In genomic region chr5:36686881-36687280, GRCh38 we compare ENCODE assay signal across 24 cellular contexts.
DNase-seq lines count a peak whose midpoint lies in the region; ATAC-seq, FAIRE-seq and TF ChIP-seq lines count a peak whose summit lies in the region.
"Had no signal": no experiment of that assay in that cellular context is flagged by ENCODE, and none has a peak within 500 bp of the region (broad histone marks: within the 10 kb centered on the region; RNA-seq: fewer than 3 reads in every experiment).

No MANE protein-coding gene starts in this region.

- peaks cover 1% of the 10 kb centered on the region for H3K4me1 Mint-ChIP-seq in endodermal cell
- H3K4me1 Mint-ChIP-seq in stimulated activated naive B cell treated with anti-CD40 and anti-IgM and Interleukin-4, amounts not matched to agents 10 μg/mL and 1 μg/mL and 100 μg/mL, for 72 hours: peaks cover 14 to 33% of the 10 kb centered on the region in 2 donors
- H3K4me1 Mint-ChIP-seq in activated naive CD4-positive, alpha-beta T cell treated with anti-CD3 and anti-CD28 coated beads for 36 hours (ENCODE audit: low read depth): peaks cover 12% of the 10 kb centered on the region

- H3K4me3 Mint-ChIP-seq in endodermal cell: no peak overlapping the region
- H3K4me3 Mint-ChIP-seq in stimulated activated naive B cell treated with anti-CD40 and anti-IgM and Interleukin-4, amounts not matched to agents 10 μg/mL and 1 μg/mL and 100 μg/mL, for 72 hours: no peak overlapping the region
- H3K4me3 Mint-ChIP-seq in activated naive CD4-positive, alpha-beta T cell treated with anti-CD3 and anti-CD28 coated beads for 36 hours: no peak overlapping the region
- H3K4me3 Mint-ChIP-seq: B cell; CD4-positive, CD25-positive, alpha-beta regulatory T cell had no signal

- no peak overlapping the region for H3K9ac ChIP-seq in endodermal cell (ENCODE audit: extremely low read depth, low read length, poor library complexity, severe bottlenecking)
- H3K9ac ChIP-seq: BLaER1 treated with 17β-estradiol and CSF1 and Interleukin-3, amounts not matched to agents 10 nM and 100 nM; GM23248 had no signal

- no peaks in the 10 kb centered on the region for H3K4me1 ChIP-seq in endodermal cell (ENCODE audit: control insufficient read depth, insufficient read depth, low read length)

- FAIRE-seq in GM12891 (lab: Jason Lieb, UNC): peak; percentile 28
- FAIRE-seq: G401.6, GM12892, GM18507, K562 had no signal

- H3K9me3 Mint-ChIP-seq in endodermal cell: no peaks in the 10 kb centered on the region
- no peaks in the 10 kb centered on the region for H3K9me3 Mint-ChIP-seq in stimulated activated naive B cell treated with anti-CD40 and anti-IgM and Interleukin-4, amounts not matched to agents 10 μg/mL and 1 μg/mL and 100 μg/mL, for 72 hours
- H3K9me3 Mint-ChIP-seq in activated naive CD4-positive, alpha-beta T cell treated with anti-CD3 and anti-CD28 coated beads for 36 hours: no peaks in the 10 kb centered on the region
- H3K9me3 Mint-ChIP-seq: CD4-positive, CD25-positive, alpha-beta regulatory T cell; CD8-positive, alpha-beta memory T cell had no signal

- no peak overlapping the region for H3K27ac ChIP-seq in endodermal cell (ENCODE audit: low read depth, low read length)
- H3K27ac ChIP-seq: GM23248 had no signal

- H3K36me3 ChIP-seq in endodermal cell (ENCODE audit: control insufficient read depth, insufficient read depth, low read length): no peaks in the 10 kb centered on the region
- H3K36me3 ChIP-seq: HAP-1 had no signal

- TF ChIP-seq POLR2A in GM12891 (IDR thresholded peaks at IDR 0.05; ENCODE audit: low read depth, low read length): no peak

- no peak for TF ChIP-seq CTCF in endodermal cell (conservative IDR thresholded peaks at IDR 0.05)

- WGBS in endodermal cell (ENCODE audit: insufficient coverage in 1 of 2, insufficient read length in 1 of 2), 2 experiments: 89 to 94% methylated on average over 3 of the region's 3 CpGs

- H3K27me3 ChIP-seq in endodermal cell (ENCODE audit: control insufficient read depth, insufficient read depth, low read length, poor library complexity, severe bottlenecking): peaks cover 5% of the 10 kb centered on the region
- H3K27me3 ChIP-seq: BLaER1 treated with 17β-estradiol and CSF1 and Interleukin-3, amounts not matched to agents 10 nM and 100 nM had no signal

- H3K36me3 Mint-ChIP-seq in endodermal cell (ENCODE audit: low read depth): no peaks in the 10 kb centered on the region
- no peaks in the 10 kb centered on the region for H3K36me3 Mint-ChIP-seq in stimulated activated naive B cell treated with anti-CD40 and anti-IgM and Interleukin-4, amounts not matched to agents 10 μg/mL and 1 μg/mL and 100 μg/mL, for 72 hours
- no peaks in the 10 kb centered on the region for H3K36me3 Mint-ChIP-seq in activated naive CD4-positive, alpha-beta T cell treated with anti-CD3 and anti-CD28 coated beads for 36 hours (ENCODE audit: low read depth)
- H3K36me3 Mint-ChIP-seq: CD4-positive, CD25-positive, alpha-beta regulatory T cell; CD8-positive, alpha-beta memory T cell had no signal

- ATAC-seq in stimulated activated naive B cell treated with anti-CD40 and anti-IgM and Interleukin-4, amounts not matched to agents 10 μg/mL and 1 μg/mL and 100 μg/mL, for 72 hours (replicated peaks): no peak
- ATAC-seq in left lobe of liver: no peak
- no peak for ATAC-seq in HG02798 (IDR thresholded peaks at IDR 0.05; ENCODE audit: poor library complexity, unreplicated experiment)
- ATAC-seq: K562 had no signal

- no peak overlapping the region for H3K4me3 ChIP-seq in endodermal cell (ENCODE audit: low read length)
- H3K4me3 ChIP-seq: BLaER1 treated with 17β-estradiol and CSF1 and Interleukin-3, amounts not matched to agents 10 nM and 100 nM; GM23248; HAP-1; K562 had no signal

- no peak for DNase-seq in GM12891 (ENCODE audit: insufficient read length, low spot score)
- DNase-seq in HuH-7.5 (ENCODE audit: low spot score): peak; percentile 44
- peak; percentile 24 for DNase-seq in endodermal cell
- no peak for DNase-seq in stimulated activated naive B cell treated with anti-CD40 and anti-IgM and Interleukin-4, amounts not matched to agents 10 μg/mL and 1 μg/mL and 100 μg/mL, for 72 hours
- no peak for DNase-seq in left lobe of liver (ENCODE audit: low spot score)
- no peak for DNase-seq in activated naive CD4-positive, alpha-beta T cell treated with anti-CD3 and anti-CD28 coated beads for 36 hours
- DNase-seq in NCI-H446 treated with DMSO at 0.1 percent for 48 hours (lab: John Stamatoyannopoulos, UW): no peak
- DNase-seq: CD4-positive, CD25-positive, alpha-beta regulatory T cell; CD8-positive, alpha-beta memory T cell; COR-L47; DMS 273 treated with DMSO at 0.1 percent for 48 hours; DMS53; DND-41; EL; GM23248; IMR-90 had no signal

- no peak overlapping the region for H3K27ac Mint-ChIP-seq in endodermal cell
- H3K27ac Mint-ChIP-seq in stimulated activated naive B cell treated with anti-CD40 and anti-IgM and Interleukin-4, amounts not matched to agents 10 μg/mL and 1 μg/mL and 100 μg/mL, for 72 hours: peak overlapping the region; percentile 37
- H3K27ac Mint-ChIP-seq in activated naive CD4-positive, alpha-beta T cell treated with anti-CD3 and anti-CD28 coated beads for 36 hours: no peak overlapping the region
- H3K27ac Mint-ChIP-seq: B cell; CD4-positive, CD25-positive, alpha-beta regulatory T cell; CD8-positive, alpha-beta memory T cell had no signal

- CTCF ChIA-PET in activated naive CD4-positive, alpha-beta T cell treated with anti-CD3 and anti-CD28 coated beads for 36 hours (lab: Charles Lee): interaction anchor here (1.2 kb wide), 1 partner anchor 10 kb away, joined by 4 read pairs; no protein-coding TSS in a partner anchor

- intact Hi-C loops in activated naive CD4-positive, alpha-beta T cell treated with anti-CD3 and anti-CD28 coated beads for 36 hours (cut with micrococcal nuclease): no loop called here

- no peaks in the 10 kb centered on the region for H3K9me3 ChIP-seq in endodermal cell (ENCODE audit: control insufficient read depth, low read length)
- H3K9me3 ChIP-seq: HAP-1 had no signal

- H3K27me3 Mint-ChIP-seq in endodermal cell (ENCODE audit: insufficient read depth): peaks cover 11% of the 10 kb centered on the region
- no peaks in the 10 kb centered on the region for H3K27me3 Mint-ChIP-seq in stimulated activated naive B cell treated with anti-CD40 and anti-IgM and Interleukin-4, amounts not matched to agents 10 μg/mL and 1 μg/mL and 100 μg/mL, for 72 hours
- peaks cover 24% of the 10 kb centered on the region for H3K27me3 Mint-ChIP-seq in activated naive CD4-positive, alpha-beta T cell treated with anti-CD3 and anti-CD28 coated beads for 36 hours (ENCODE audit: low read depth)
- H3K27me3 Mint-ChIP-seq: B cell had no signal

TF ChIP-seq in GM12891, 5 proteins besides CTCF, POLR2A, EP300 and RAD21:
- TF ChIP-seq PAX5 (IDR thresholded peaks at IDR 0.05; ENCODE audit: insufficient read depth, low read length, severe bottlenecking) (no peak), POU2F2 (IDR thresholded peaks at IDR 0.05; ENCODE audit: low read depth, low read length) (no peak), SPI1 (IDR thresholded peaks at IDR 0.05; ENCODE audit: low read depth, low read length) (no peak), TAF1 (IDR thresholded peaks at IDR 0.05; ENCODE audit: low read depth, low read length) (no peak)

Comparison
In these comparisons a context has a peak if more than half of its experiments do, and no peak if none do; other contexts are left out.
1. DNase-seq: peak in HuH-7.5 (single experiment) and endodermal cell (single experiment); none in GM12891 (single experiment), stimulated activated naive B cell treated with anti-CD40 and anti-IgM and Interleukin-4, amounts not matched to agents 10 μg/mL and 1 μg/mL and 100 μg/mL, for 72 hours (single experiment), left lobe of liver (single experiment), activated naive CD4-positive, alpha-beta T cell treated with anti-CD3 and anti-CD28 coated beads for 36 hours (single experiment) and NCI-H446 treated with DMSO at 0.1 percent for 48 hours (single experiment).